19 cellular contexts compared by ENCODE assay signal in genomic region chr16:67750466-67750865, GRCh38. TPM values are rescaled to one million over a fixed set of nuclear protein-coding genes. Genes with fewer than 3 reads are reported as not detected.
DNase-seq lines count a peak whose midpoint lies in the region; ATAC-seq and TF ChIP-seq lines count a peak whose summit lies in the region.
"Had no signal": no experiment of that assay in that cellular context is flagged by ENCODE, and none has a peak within 500 bp of the region (broad histone marks: within the 10 kb centered on the region; RNA-seq: fewer than 3 reads in every experiment).

No MANE protein-coding gene starts in this region.

- H3K27me3 Mint-ChIP-seq in stimulated activated naive CD8-positive, alpha-beta T cell treated with anti-CD3 and anti-CD28 coated beads, Interleukin-15, amount 100 ng/mL, for 72 hours = no peaks in the 10 kb centered on the region

- H3K9me3 ChIP-seq in upper lobe of right lung = no peaks in the 10 kb centered on the region
- H3K9me3 ChIP-seq: A549, gastroesophageal sphincter had no signal

- peak overlapping the region; percentile 48 to 58 for H3K27ac Mint-ChIP-seq in stimulated activated naive CD8-positive, alpha-beta T cell treated with anti-CD3 and anti-CD28 coated beads, Interleukin-15, amount 100 ng/mL, for 72 hours
- H3K27ac Mint-ChIP-seq: activated naive CD4-positive, alpha-beta T cell treated with anti-CD3 and anti-CD28 coated beads for 36 hours had no signal

- no peak overlapping the region for H3K4me3 ChIP-seq in upper lobe of right lung
- H3K4me3 ChIP-seq: A549, gastroesophageal sphincter had no signal

- no peaks in the 10 kb centered on the region for H3K4me1 ChIP-seq in upper lobe of right lung
- H3K4me1 ChIP-seq: A549, gastroesophageal sphincter had no signal

- ATAC-seq in stimulated activated naive CD8-positive, alpha-beta T cell treated with anti-CD3 and anti-CD28 coated beads, Interleukin-15, amount 100 ng/mL, for 72 hours = no peak
- ATAC-seq in stimulated activated naive CD8-positive, alpha-beta T cell treated with anti-CD3 and anti-CD28 coated beads, Interleukin-15, Interleukin-2, amounts not matched to agents 100 U/mL and 50 U/mL, for 24 hours = no peak
- ATAC-seq in GM21737 (IDR thresholded peaks at IDR 0.05; ENCODE audit: unreplicated experiment) (peak; percentile 70), HG03571 (IDR thresholded peaks at IDR 0.05; ENCODE audit: unreplicated experiment) (peak; percentile 69), upper lobe of right lung (peak; percentile 18)
- ATAC-seq: gastroesophageal sphincter, Right ventricle myocardium inferior had no signal

- intact Hi-C loops in upper lobe of right lung (cut with DNase I) = no loop called here

- TF ChIP-seq CTCF in upper lobe of right lung (IDR thresholded peaks at IDR 0.05) = no peak

- H3K27me3 ChIP-seq in upper lobe of right lung = no peaks in the 10 kb centered on the region
- H3K27me3 ChIP-seq: brain microvascular endothelial cell, gastroesophageal sphincter had no signal

- H3K27ac ChIP-seq in upper lobe of right lung = no peak overlapping the region
- H3K27ac ChIP-seq: A549, brain microvascular endothelial cell, gastroesophageal sphincter had no signal

- no peak overlapping the region for H3K4me3 Mint-ChIP-seq in stimulated activated naive CD8-positive, alpha-beta T cell treated with anti-CD3 and anti-CD28 coated beads, Interleukin-15, amount 100 ng/mL, for 72 hours
- H3K4me3 Mint-ChIP-seq: activated naive CD4-positive, alpha-beta T cell treated with anti-CD3 and anti-CD28 coated beads for 36 hours had no signal

- no peaks in the 10 kb centered on the region for H3K36me3 ChIP-seq in upper lobe of right lung
- H3K36me3 ChIP-seq: brain microvascular endothelial cell had no signal

- no peaks in the 10 kb centered on the region for H3K9me3 Mint-ChIP-seq in stimulated activated naive CD8-positive, alpha-beta T cell treated with anti-CD3 and anti-CD28 coated beads, Interleukin-15, amount 100 ng/mL, for 72 hours
- H3K9me3 Mint-ChIP-seq: activated naive CD4-positive, alpha-beta T cell treated with anti-CD3 and anti-CD28 coated beads for 36 hours had no signal

- DNase-seq in stimulated activated naive CD8-positive, alpha-beta T cell treated with anti-CD3 and anti-CD28 coated beads, Interleukin-15, amount 100 ng/mL, for 72 hours = no peak
- no peak for DNase-seq in stimulated activated naive CD8-positive, alpha-beta T cell treated with anti-CD3 and anti-CD28 coated beads, Interleukin-15, Interleukin-2, amounts not matched to agents 100 U/mL and 50 U/mL, for 24 hours
- no peak for DNase-seq in upper lobe of right lung
- DNase-seq in NOMO-1 (lab: John Stamatoyannopoulos, UW; ENCODE audit: unreplicated experiment in 2 of 2) = no peak
- no peak for DNase-seq in DMS79 treated with DMSO at 0.1 percent for 48 hours (lab: John Stamatoyannopoulos, UW)
- DNase-seq in dermis blood vessel endothelial cell = no peak
- DNase-seq: activated naive CD4-positive, alpha-beta T cell treated with anti-CD3 and anti-CD28 coated beads for 36 hours; brain microvascular endothelial cell; Calu3; effector memory CD4-positive, alpha-beta T cell; GOT3; IMR-90; islet precursor cell; NCI-H748 treated with DMSO at 0.1 percent for 48 hours had no signal

- no peaks in the 10 kb centered on the region for H3K4me1 Mint-ChIP-seq in stimulated activated naive CD8-positive, alpha-beta T cell treated with anti-CD3 and anti-CD28 coated beads, Interleukin-15, amount 100 ng/mL, for 72 hours

RNA-seq across cellular contexts. Expression of gene GFOD2, which starts 31.4 kb away (rescaled TPM):
- total RNA-seq in upper lobe of right lung (18.2 TPM), dermis blood vessel endothelial cell (69.8 and 88.1 TPM in 2 replicates)

RNA-seq across cellular contexts. Expression of gene RANBP10, which starts 55.9 kb away (rescaled TPM):
- total RNA-seq in upper lobe of right lung (19.2 TPM), dermis blood vessel endothelial cell (8.2 and 13.5 TPM in 2 replicates)

RNA-seq across cellular contexts. Expression of gene TSNAXIP1, which starts 56.2 kb away (rescaled TPM):
- total RNA-seq in upper lobe of right lung (0.55 TPM), dermis blood vessel endothelial cell (0.47 and 0.85 TPM in 2 replicates)

Comparison
In these comparisons a context has a peak if more than half of its experiments do, and no peak if none do; other contexts are left out.
1. ATAC-seq: peak in GM21737 (single experiment), HG03571 (single experiment) and upper lobe of right lung (single experiment); none in stimulated activated naive CD8-positive, alpha-beta T cell treated with anti-CD3 and anti-CD28 coated beads, Interleukin-15, amount 100 ng/mL, for 72 hours (single experiment) and stimulated activated naive CD8-positive, alpha-beta T cell treated with anti-CD3 and anti-CD28 coated beads, Interleukin-15, Interleukin-2, amounts not matched to agents 100 U/mL and 50 U/mL, for 24 hours (single experiment).